Comparison of ENCODE assay signal across 10 cellular contexts in genomic region chr18:48547456-48548403, GRCh38. TPM values are rescaled to one million over a fixed set of nuclear protein-coding genes. Genes with fewer than 3 reads are reported as not detected.
DNase-seq lines count a peak whose midpoint lies in the region; ATAC-seq and TF ChIP-seq lines count a peak whose summit lies in the region.
"Had no signal": no experiment of that assay in that cellular context is flagged by ENCODE, and none has a peak within 500 bp of the region (broad histone marks: within the 10 kb centered on the region; RNA-seq: fewer than 3 reads in every experiment).

No MANE protein-coding gene starts in this region.

- no peak for TF ChIP-seq CTCF in fibroblast of mammary gland (conservative IDR thresholded peaks at IDR 0.05; ENCODE audit: control insufficient read depth, insufficient read depth, low read depth, low read length)
- TF ChIP-seq CTCF in nephron (IDR thresholded peaks at IDR 0.05; ENCODE audit: unreplicated experiment in 3 of 3) = no peak

- H3K4me3 ChIP-seq in fibroblast of mammary gland (ENCODE audit: control insufficient read depth, low read depth, low read length) = no peak overlapping the region

- peak overlapping the region in 2 of 3 experiments; percentile 5 for H3K4me3 Mint-ChIP-seq in nephron
- H3K4me3 Mint-ChIP-seq in T-helper 2 cell treated with Interferon-gamma antibody and Interleukin-4, amounts not matched to agents 5 μg/mL and 100 μg/mL, for 36 hours = no peak overlapping the region

- H3K9me3 Mint-ChIP-seq in nephron = no peaks in the 10 kb centered on the region
- no peaks in the 10 kb centered on the region for H3K9me3 Mint-ChIP-seq in T-helper 2 cell treated with Interferon-gamma antibody and Interleukin-4, amounts not matched to agents 5 μg/mL and 100 μg/mL, for 36 hours

- H3K27me3 Mint-ChIP-seq in nephron (ENCODE audit: low read depth) = peaks cover 9% of the 10 kb centered on the region
- peaks cover 25% of the 10 kb centered on the region for H3K27me3 Mint-ChIP-seq in T-helper 2 cell treated with Interferon-gamma antibody and Interleukin-4, amounts not matched to agents 5 μg/mL and 100 μg/mL, for 36 hours (ENCODE audit: low read depth)

- peak overlapping the region; percentile 93 to 96 (median 95) for H3K27ac Mint-ChIP-seq in nephron
- no peak overlapping the region for H3K27ac Mint-ChIP-seq in T-helper 2 cell treated with Interferon-gamma antibody and Interleukin-4, amounts not matched to agents 5 μg/mL and 100 μg/mL, for 36 hours

- DNase-seq in CD1c-positive myeloid dendritic cell (ENCODE audit: extremely low spot score) (peak; percentile 20), RPMI7951 (ENCODE audit: low read depth) (peak; percentile 89), fibroblast of mammary gland (ENCODE audit: low read depth) (peak; percentile 74)
- DNase-seq in T-helper 2 cell treated with Interferon-gamma antibody and Interleukin-4, amounts not matched to agents 5 μg/mL and 100 μg/mL, for 36 hours (ENCODE audit: low spot score) = no peak
- DNase-seq: effector CD8-positive, alpha-beta T cell; stimulated activated CD4-positive, alpha-beta T cell treated with anti-CD3 and anti-CD28 coated beads, Interleukin-4, amount 100 ng/mL, for 4 hours had no signal

- ATAC-seq in GM19328 (IDR thresholded peaks at IDR 0.05; ENCODE audit: unreplicated experiment) (no peak), HG03139 (IDR thresholded peaks at IDR 0.05; ENCODE audit: unreplicated experiment) (no peak), GM21529 (IDR thresholded peaks at IDR 0.05; ENCODE audit: unreplicated experiment) (no peak)

- peaks cover 15% of the 10 kb centered on the region for H3K36me3 Mint-ChIP-seq in nephron (ENCODE audit: low read depth)
- H3K36me3 Mint-ChIP-seq in T-helper 2 cell treated with Interferon-gamma antibody and Interleukin-4, amounts not matched to agents 5 μg/mL and 100 μg/mL, for 36 hours (ENCODE audit: low read depth) = no peaks in the 10 kb centered on the region

- peaks cover 73% of the 10 kb centered on the region for H3K4me1 Mint-ChIP-seq in nephron
- peaks cover 9% of the 10 kb centered on the region for H3K4me1 Mint-ChIP-seq in T-helper 2 cell treated with Interferon-gamma antibody and Interleukin-4, amounts not matched to agents 5 μg/mL and 100 μg/mL, for 36 hours (ENCODE audit: low read depth)

RNA-seq across cellular contexts. Expression of gene CTIF, which starts 8.9 kb away (rescaled TPM):
- total RNA-seq in RPMI7951 (2014; rRNA removed; shearing (Covaris generic)) = 3.5 and 4.6 TPM in 2 replicates
